Comparison of ENCODE assay signal across 28 cellular contexts in the genomic region with DNA sequence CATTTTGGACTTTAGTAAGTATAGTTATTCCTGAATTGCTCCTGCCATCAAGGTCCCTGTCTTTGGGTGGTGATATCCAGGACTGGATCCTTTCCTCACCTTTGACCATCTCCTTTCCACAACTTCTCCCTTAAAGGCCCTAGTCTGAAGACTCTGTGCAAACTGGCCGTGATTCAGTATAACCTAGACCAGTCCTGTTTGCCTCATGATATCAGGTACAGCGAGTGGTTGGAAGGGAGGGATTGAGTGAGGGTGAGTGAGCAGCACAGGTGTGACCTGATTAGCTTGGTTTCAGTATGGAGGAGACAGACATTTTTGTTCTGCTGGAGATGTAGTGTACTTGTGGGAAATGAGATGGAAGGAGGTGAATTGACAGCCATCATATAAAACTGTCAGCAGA. TPM values are rescaled to one million over a fixed set of nuclear protein-coding genes. Genes with fewer than 3 reads are reported as not detected.
A peak's percentile ranks its signal among the peaks of the same experiment; 100 is the strongest.
DNase-seq lines count a peak whose midpoint lies in the region; ATAC-seq, FAIRE-seq and TF ChIP-seq lines count a peak whose summit lies in the region.
"Had no signal": no experiment of that assay in that cellular context is flagged by ENCODE, and none has a peak within 500 bp of the region (broad histone marks: within the 10 kb centered on the region; RNA-seq: fewer than 3 reads in every experiment).

No MANE protein-coding gene starts in this region.

- H3K9me1 ChIP-seq in K562 (ENCODE audit: control insufficient read depth, insufficient read depth, low read length): no peaks in the 10 kb centered on the region

- peaks cover 21% of the 10 kb centered on the region for H3K36me3 Mint-ChIP-seq in CD4-positive, CD25-positive, alpha-beta regulatory T cell
- peaks cover 46% of the 10 kb centered on the region for H3K36me3 Mint-ChIP-seq in CD8-positive, alpha-beta T cell
- peaks cover 33% of the 10 kb centered on the region for H3K36me3 Mint-ChIP-seq in nephron (ENCODE audit: low read depth)

- H3K9me3 ChIP-seq in CD4-positive, CD25-positive, alpha-beta regulatory T cell (ENCODE audit: control insufficient read depth in 2 of 2, low read length in 2 of 2): no peaks in the 10 kb centered on the region
- no peaks in the 10 kb centered on the region for H3K9me3 ChIP-seq in CD8-positive, alpha-beta T cell (ENCODE audit: low read length)
- H3K9me3 ChIP-seq in K562 (replicated peaks; ENCODE audit: control insufficient read depth, insufficient read depth, low read depth, low read length): no peaks in the 10 kb centered on the region
- no peaks in the 10 kb centered on the region for H3K9me3 ChIP-seq in hepatocyte (ENCODE audit: low read depth)
- H3K9me3 ChIP-seq: left ventricle myocardium inferior, sigmoid colon, SJSA1, transverse colon had no signal

- TF ChIP-seq CTCF in CD8-positive, alpha-beta T cell (IDR thresholded peaks at IDR 0.05): no peak
- TF ChIP-seq CTCF in K562 (IDR thresholded peaks at IDR 0.05 in 2 of 3, conservative IDR thresholded peaks at IDR 0.05 in 1 of 3; ENCODE audit: insufficient read depth in 2 of 3, low read depth in 1 of 3, low read length in 3 of 3) (no peak), nephron (IDR thresholded peaks at IDR 0.05; ENCODE audit: unreplicated experiment in 3 of 3) (no peak), hepatocyte (IDR thresholded peaks at IDR 0.05; ENCODE audit: poor library complexity) (no peak)

- peaks cover 2 to 73% (median 24%) of the 10 kb centered on the region in 4 donors for H3K4me1 Mint-ChIP-seq in CD4-positive, CD25-positive, alpha-beta regulatory T cell
- H3K4me1 Mint-ChIP-seq in CD8-positive, alpha-beta T cell (ENCODE audit: low read depth): peaks cover 54% of the 10 kb centered on the region
- H3K4me1 Mint-ChIP-seq in nephron: peaks cover 52% of the 10 kb centered on the region

- peaks cover 66% of the 10 kb centered on the region for H3K79me2 ChIP-seq in K562 (ENCODE audit: control insufficient read depth, insufficient read depth, low read length)
- H3K79me2 ChIP-seq in hepatocyte: peaks cover 66% of the 10 kb centered on the region

- no peak for TF ChIP-seq RAD21 in K562 (CRISPR knock-in tag; conservative IDR thresholded peaks at IDR 0.05 in 1 of 2, IDR thresholded peaks at IDR 0.05 in 1 of 2)

- H3K27me3 Mint-ChIP-seq in CD4-positive, CD25-positive, alpha-beta regulatory T cell: no peaks in the 10 kb centered on the region
- no peaks in the 10 kb centered on the region for H3K27me3 Mint-ChIP-seq in CD8-positive, alpha-beta T cell (ENCODE audit: low read depth)
- peaks cover 3% of the 10 kb centered on the region for H3K27me3 Mint-ChIP-seq in nephron (ENCODE audit: low read depth)
- H3K27me3 Mint-ChIP-seq: activated B cell treated with CpG ODN at 0.5 μM for 24 hours; activated CD8-positive, alpha-beta memory T cell treated with anti-CD3 and anti-CD28 coated beads, Interleukin-2, amount 10 ng/mL, durations not matched to agents 7 days and 5 days; effector memory CD8-positive, alpha-beta T cell had no signal

- POLR2A ChIA-PET in CD8-positive, alpha-beta T cell (lab: Charles Lee): no interaction called here
- POLR2A ChIA-PET in K562 (lab: Yijun Ruan, JAX): interaction anchor here (1.4 kb wide), 1 partner anchor 29 kb away, joined by 3 read pairs; no protein-coding TSS in a partner anchor

- no peak overlapping the region for H3K27ac Mint-ChIP-seq in CD4-positive, CD25-positive, alpha-beta regulatory T cell
- peak overlapping the region; percentile 71 for H3K27ac Mint-ChIP-seq in CD8-positive, alpha-beta T cell
- H3K27ac Mint-ChIP-seq in nephron: peak overlapping the region; percentile 2 to 57 (median 50)
- H3K27ac Mint-ChIP-seq: activated B cell treated with CpG ODN at 0.5 μM for 24 hours; activated CD8-positive, alpha-beta memory T cell treated with anti-CD3 and anti-CD28 coated beads, Interleukin-2, amount 10 ng/mL, durations not matched to agents 7 days and 5 days; activated T-cell treated with anti-CD3 and anti-CD28 coated beads, Interleukin-2, amount 50 U/mL, for 72 hours had no signal

- H3K4me2 ChIP-seq in K562 (ENCODE audit: insufficient read depth, low read length) (no peak overlapping the region), hepatocyte (no peak overlapping the region)

- no peak overlapping the region for H2AFZ ChIP-seq in K562 (ENCODE audit: low read depth, low read length)
- H2AFZ ChIP-seq in hepatocyte: no peak overlapping the region

- no peaks in the 10 kb centered on the region for H3K27me3 ChIP-seq in CD4-positive, CD25-positive, alpha-beta regulatory T cell (ENCODE audit: control insufficient read depth, insufficient read depth, low read length)
- no peaks in the 10 kb centered on the region for H3K27me3 ChIP-seq in CD8-positive, alpha-beta T cell (ENCODE audit: insufficient read depth, low read length)
- H3K27me3 ChIP-seq in K562 (ENCODE audit: control insufficient read depth in 2 of 2, insufficient read depth in 2 of 2, low read length in 2 of 2): no peaks in the 10 kb centered on the region
- H3K27me3 ChIP-seq in hepatocyte: no peaks in the 10 kb centered on the region
- H3K27me3 ChIP-seq: sigmoid colon, SJSA1, transverse colon had no signal

- H3K36me3 ChIP-seq in CD4-positive, CD25-positive, alpha-beta regulatory T cell (ENCODE audit: control insufficient read depth, insufficient read depth, low read length): peaks cover 29% of the 10 kb centered on the region
- peaks cover 23% of the 10 kb centered on the region for H3K36me3 ChIP-seq in CD8-positive, alpha-beta T cell (ENCODE audit: insufficient read depth, low read length)
- H3K36me3 ChIP-seq in K562 (ENCODE audit: control insufficient read depth, insufficient read depth, low read length) (peaks cover 65% of the 10 kb centered on the region), hepatocyte (replicated peaks; ENCODE audit: insufficient read depth, low read depth) (no peaks in the 10 kb centered on the region)

- H4K20me1 ChIP-seq in K562 (replicated peaks; ENCODE audit: control insufficient read depth, insufficient read depth, low read length) (0 out of 2 replicates have a peak, but pooled peaks cover 4% of the 10 kb centered on the region), hepatocyte (ENCODE audit: insufficient read depth, poor library complexity, severe bottlenecking) (peaks cover 7% of the 10 kb centered on the region)

- H3K9me3 Mint-ChIP-seq in CD4-positive, CD25-positive, alpha-beta regulatory T cell: no peaks in the 10 kb centered on the region
- no peaks in the 10 kb centered on the region for H3K9me3 Mint-ChIP-seq in CD8-positive, alpha-beta T cell
- no peaks in the 10 kb centered on the region for H3K9me3 Mint-ChIP-seq in nephron
- H3K9me3 Mint-ChIP-seq: activated B cell treated with CpG ODN at 0.5 μM for 24 hours; activated T-cell treated with anti-CD3 and anti-CD28 coated beads, Interleukin-2, amount 50 U/mL, for 72 hours; effector memory CD8-positive, alpha-beta T cell had no signal

- H3K9me2 ChIP-seq in hepatocyte (replicated peaks; ENCODE audit: insufficient read depth): no peaks in the 10 kb centered on the region

- peaks cover 45% of the 10 kb centered on the region for H3K4me1 ChIP-seq in CD4-positive, CD25-positive, alpha-beta regulatory T cell (ENCODE audit: control insufficient read depth, insufficient read depth, low read length, poor library complexity, severe bottlenecking)
- peaks cover 33% of the 10 kb centered on the region for H3K4me1 ChIP-seq in CD8-positive, alpha-beta T cell (ENCODE audit: insufficient read depth, low read length)
- H3K4me1 ChIP-seq in K562 (replicated peaks in 1 of 2; ENCODE audit: control insufficient read depth in 2 of 2, insufficient read depth in 2 of 2, low read length in 2 of 2) (peaks cover 43 to 45% of the 10 kb centered on the region in 2 experiments), hepatocyte (ENCODE audit: insufficient read depth) (peaks cover 21% of the 10 kb centered on the region)

- no peak for TF ChIP-seq POLR2A in K562 (conservative IDR thresholded peaks at IDR 0.05)

- H3K9ac ChIP-seq in K562 (ENCODE audit: insufficient read depth in 1 of 2, low read depth in 2 of 2, low read length in 2 of 2): peak overlapping the region; percentile 8 to 62; a peak in 2 of 4 replicates

- CTCF ChIA-PET in CD8-positive, alpha-beta T cell (lab: Charles Lee): interaction anchor here (1.6 kb wide), 1 partner anchor 14 kb away, joined by 3 read pairs; no protein-coding TSS in a partner anchor
- CTCF ChIA-PET in K562 (lab: Yijun Ruan, JAX; ENCODE audit: low intra/inter-chr PET ratio): no interaction called here

- H3K4me3 ChIP-seq in CD4-positive, CD25-positive, alpha-beta regulatory T cell (ENCODE audit: low read depth, low read length): no peak overlapping the region
- no peak overlapping the region for H3K4me3 ChIP-seq in CD8-positive, alpha-beta T cell (ENCODE audit: low read depth, low read length)
- H3K4me3 ChIP-seq in K562 (no peak overlapping the region), hepatocyte (no peak overlapping the region)
- H3K4me3 ChIP-seq: left ventricle myocardium inferior, sigmoid colon, SJSA1, transverse colon had no signal

- H3K27ac ChIP-seq in CD4-positive, CD25-positive, alpha-beta regulatory T cell (ENCODE audit: insufficient read depth, low read length, poor library complexity, severe bottlenecking): no peak overlapping the region
- H3K27ac ChIP-seq in CD8-positive, alpha-beta T cell (ENCODE audit: low read depth, low read length): no peak overlapping the region
- H3K27ac ChIP-seq in K562 (ENCODE audit: extremely low read depth, low read depth, low read length): peak overlapping the region; percentile 35; the same call in 1 of the 3 replicates
- no peak overlapping the region for H3K27ac ChIP-seq in hepatocyte
- H3K27ac ChIP-seq: SJSA1, transverse colon had no signal

- peak; percentile 66 for FAIRE-seq in K562 (lab: Jason Lieb, UNC)
- FAIRE-seq in HTR-8/SVneo (lab: Jason Lieb, UNC): no peak
- FAIRE-seq: islet of Langerhans had no signal

- in situ Hi-C loops in K562 (cut with MboI): no loop called here

- no peak for ATAC-seq in CD4-positive, CD25-positive, alpha-beta regulatory T cell (ENCODE audit: low read depth in 2 of 2)
- no peak for ATAC-seq in CD8-positive, alpha-beta T cell
- no peak for ATAC-seq in K562
- ATAC-seq: activated CD8-positive, alpha-beta memory T cell treated with anti-CD3 and anti-CD28 coated beads, Interleukin-2, amount 10 ng/mL, durations not matched to agents 7 days and 5 days; activated T-cell treated with anti-CD3 and anti-CD28 coated beads, Interleukin-2, amount 50 U/mL, for 72 hours; effector memory CD8-positive, alpha-beta T cell had no signal

- DNase-seq in CD4-positive, CD25-positive, alpha-beta regulatory T cell: no peak
- no peak for DNase-seq in CD8-positive, alpha-beta T cell
- peak in 1 of 4 experiments; percentile 30 for DNase-seq in K562 (ENCODE audit: extremely low read depth in 1 of 4, low spot score in 3 of 4)
- no peak for DNase-seq in hepatocyte (ENCODE audit: low spot score)
- DNase-seq in NK-92 treated with Interleukin-12 subunit alpha and Interleukin-12 subunit beta, amount 100 ng/mL, for 24 hours (lab: John Stamatoyannopoulos, UW): no peak
- no peak for DNase-seq in HTR-8/SVneo (ENCODE audit: insufficient read length, low spot score)
- DNase-seq: activated B cell treated with CpG ODN at 0.5 μM for 24 hours; activated CD4-positive, alpha-beta T cell treated with anti-CD3 and anti-CD28 coated beads, Interleukin-2, amount 50 U/mL, for 4 hours; activated CD8-positive, alpha-beta memory T cell treated with anti-CD3 and anti-CD28 coated beads, Interleukin-2, amount 10 ng/mL, durations not matched to agents 7 days and 5 days; activated naive CD4-positive, alpha-beta T cell treated with Interleukin-2 at 50 U/mL for 16 hours; activated T-cell treated with anti-CD3 and anti-CD28 coated beads, Interleukin-2, amount 50 U/mL, for 72 hours; aorta; C1 segment of cervical spinal cord; Calu3; cortex of kidney; DMS79; effector memory CD8-positive, alpha-beta T cell; GDM1; HCEC 1CT; left ventricle myocardium inferior; NCI-H446; NCI-H748 treated with DMSO at 0.1 percent for 48 hours; sigmoid colon; stimulated activated CD4-positive, alpha-beta T cell treated with anti-CD3 and anti-CD28 coated beads, Interleukin-4, amount 100 ng/mL, for 24 hours; transverse colon had no signal

- intact Hi-C loops in CD8-positive, alpha-beta T cell (cut with DNase I, micrococcal nuclease): no loop called here
- intact Hi-C loops in K562 (cut with micrococcal nuclease): no loop called here

- peak overlapping the region in 3 of 4 donors; percentile 78 to 98 (median 86) for H3K4me3 Mint-ChIP-seq in CD4-positive, CD25-positive, alpha-beta regulatory T cell
- no peak overlapping the region for H3K4me3 Mint-ChIP-seq in CD8-positive, alpha-beta T cell
- H3K4me3 Mint-ChIP-seq in nephron: peak overlapping the region; percentile 55 to 89 (median 71)
- H3K4me3 Mint-ChIP-seq: activated CD8-positive, alpha-beta memory T cell treated with anti-CD3 and anti-CD28 coated beads, Interleukin-2, amount 10 ng/mL, durations not matched to agents 7 days and 5 days had no signal

- 37% methylated on average over 2 of the region's 2 CpGs for WGBS in K562 (ENCODE audit: insufficient coverage, low coverage, missing lambda C conversion rate)
- 98% methylated on average over 2 of the region's 2 CpGs for WGBS in hepatocyte (ENCODE audit: low lambda C conversion rate, missing lambda C conversion rate)

- no peak for TF ChIP-seq EP300 in K562 (IDR thresholded peaks at IDR 0.05; ENCODE audit: low read length)

- BruUV-seq in K562 (replicated peaks; lab: Mats Ljungman, UMichigan): no TSS peak

RNA-seq across cellular contexts. Expression of a gene that starts 2.3 kb away (rescaled TPM):
- 33.3 TPM for total RNA-seq in CD4-positive, CD25-positive, alpha-beta regulatory T cell
- 10 to 100 TPM; 61.9 to 82.2 (median 71.6) TPM for polyA plus RNA-seq in CD4-positive, CD25-positive, alpha-beta regulatory T cell
- total RNA-seq in CD8-positive, alpha-beta T cell: 10 to 100 TPM; 20.1 to 20.2 TPM
- 51.0 and 53.5 TPM in 2 replicates for total RNA-seq in K562 (2011; cell fraction: chromatin; rRNA removed; ENCODE audit: low replicate concordance)
- 31.8 and 33.4 TPM in 2 replicates for total RNA-seq in K562 (2011; cell fraction: nucleolus; rRNA removed)
- 45.2 and 57.8 TPM in 2 replicates for total RNA-seq in K562 (2011; cell fraction: nucleoplasm; rRNA removed)
- total RNA-seq in K562 (2014; rRNA removed) (133 and 150 TPM in 2 replicates), K562 (2014; rRNA removed; fragmentation: Illumina TruSeq; extraction: Trizol) (138 and 143 TPM in 2 replicates), K562 (2015; rRNA removed; fragmentation: Illumina TruSeq; extraction: Trizol) (143 and 144 TPM in 2 replicates), K562 (2021) (101 TPM in 2 replicates), hepatocyte (75.8 and 83.2 TPM in 2 replicates)
- polyA plus RNA-seq in K562 (2011; rRNA removed) (68.4 and 83.5 TPM in 2 replicates), K562 (2014; fragmentation: Illumina TruSeq; extraction: Trizol) (93.6 and 114 TPM in 2 replicates), K562 (2014; fragmentation: Nextera tagmentation; extraction: Ambion mirVana) (10 to 100 TPM; 27.6 to 31.7 TPM), K562 (2014; rRNA removed) (129 and 132 TPM in 2 replicates), hepatocyte (72.5 and 73.2 TPM in 2 replicates)
- 47.5 and 48.7 TPM in 2 replicates for polyA plus RNA-seq in K562 (2011; cell fraction: cytosol; rRNA removed)
- 27.9 and 28.0 TPM in 2 replicates for polyA plus RNA-seq in K562 (2011; cell fraction: nucleus; rRNA removed)
- 72.2 and 89.9 TPM in 2 replicates for polyA plus RNA-seq in K562 (2012)
- polyA minus RNA-seq in K562 (2011; rRNA and poly(A)+ RNA removed): 84.8 and 92.8 TPM in 2 replicates
- 31.9 and 35.8 TPM in 2 replicates for polyA minus RNA-seq in K562 (2011; cell fraction: cytosol; rRNA and poly(A)+ RNA removed)
- polyA minus RNA-seq in K562 (2011; cell fraction: nucleus; rRNA and poly(A)+ RNA removed): 14.8 and 22.3 TPM in 2 replicates

RNA-seq across cellular contexts. Expression of a gene that starts 5.1 kb away (rescaled TPM):
- 38.6 TPM for total RNA-seq in CD4-positive, CD25-positive, alpha-beta regulatory T cell
- polyA plus RNA-seq in CD4-positive, CD25-positive, alpha-beta regulatory T cell: 100 to 1,000 TPM; 119 to 130 (median 126) TPM
- total RNA-seq in CD8-positive, alpha-beta T cell: 10 to 100 TPM; 20.9 to 21.7 TPM
- 17.4 and 46.6 TPM in 2 replicates for total RNA-seq in K562 (2011; cell fraction: chromatin; rRNA removed; ENCODE audit: low replicate concordance)
- total RNA-seq in K562 (2011; cell fraction: nucleolus; rRNA removed): 40.4 and 42.0 TPM in 2 replicates
- 37.5 and 44.4 TPM in 2 replicates for total RNA-seq in K562 (2011; cell fraction: nucleoplasm; rRNA removed)
- total RNA-seq in K562 (2014; rRNA removed) (126 and 175 TPM in 2 replicates), K562 (2014; rRNA removed; fragmentation: Illumina TruSeq; extraction: Trizol) (90.4 and 107 TPM in 2 replicates), K562 (2015; rRNA removed; fragmentation: Illumina TruSeq; extraction: Trizol) (100 and 104 TPM in 2 replicates), K562 (2021) (167 and 171 TPM in 2 replicates), hepatocyte (75.5 and 90.5 TPM in 2 replicates)
- polyA plus RNA-seq in K562 (2011; rRNA removed) (118 and 135 TPM in 2 replicates), K562 (2014; fragmentation: Illumina TruSeq; extraction: Trizol) (159 and 168 TPM in 2 replicates), K562 (2014; fragmentation: Nextera tagmentation; extraction: Ambion mirVana) (10 to 100 TPM in 1 of 2 experiments, 1 to 10 TPM in 1; 4.5 to 14.7 TPM), K562 (2014; rRNA removed) (104 and 136 TPM in 2 replicates), hepatocyte (92.0 and 99.5 TPM in 2 replicates)
- polyA plus RNA-seq in K562 (2011; cell fraction: cytosol; rRNA removed): 185 and 218 TPM in 2 replicates
- 122 and 129 TPM in 2 replicates for polyA plus RNA-seq in K562 (2011; cell fraction: nucleus; rRNA removed)
- 136 and 151 TPM in 2 replicates for polyA plus RNA-seq in K562 (2012)
- 82.2 and 107 TPM in 2 replicates for polyA minus RNA-seq in K562 (2011; rRNA and poly(A)+ RNA removed)
- polyA minus RNA-seq in K562 (2011; cell fraction: cytosol; rRNA and poly(A)+ RNA removed): 59.7 and 67.4 TPM in 2 replicates
- 17.8 and 26.3 TPM in 2 replicates for polyA minus RNA-seq in K562 (2011; cell fraction: nucleus; rRNA and poly(A)+ RNA removed)

RNA-seq across cellular contexts. Expression of a gene that starts 5.4 kb away (rescaled TPM):
- 27.6 TPM for total RNA-seq in CD4-positive, CD25-positive, alpha-beta regulatory T cell
- 100 to 1,000 TPM in 1 of 4 donors, 10 to 100 TPM in 3; 71.5 to 121 (median 79.3) TPM for polyA plus RNA-seq in CD4-positive, CD25-positive, alpha-beta regulatory T cell
- 10 to 100 TPM; 14.5 to 15.3 TPM for total RNA-seq in CD8-positive, alpha-beta T cell
- 15.3 and 36.8 TPM in 2 replicates for total RNA-seq in K562 (2011; cell fraction: chromatin; rRNA removed; ENCODE audit: low replicate concordance)
- 27.6 and 32.5 TPM in 2 replicates for total RNA-seq in K562 (2011; cell fraction: nucleolus; rRNA removed)
- 30.6 and 41.0 TPM in 2 replicates for total RNA-seq in K562 (2011; cell fraction: nucleoplasm; rRNA removed)
- total RNA-seq in K562 (2014; rRNA removed) (120 and 154 TPM in 2 replicates), K562 (2014; rRNA removed; fragmentation: Illumina TruSeq; extraction: Trizol) (126 and 153 TPM in 2 replicates), K562 (2015; rRNA removed; fragmentation: Illumina TruSeq; extraction: Trizol) (201 and 209 TPM in 2 replicates), K562 (2021) (86.8 and 91.5 TPM in 2 replicates), hepatocyte (72.9 and 73.3 TPM in 2 replicates)
- polyA plus RNA-seq in K562 (2011; rRNA removed) (119 and 138 TPM in 2 replicates), K562 (2014; fragmentation: Illumina TruSeq; extraction: Trizol) (156 and 199 TPM in 2 replicates), K562 (2014; fragmentation: Nextera tagmentation; extraction: Ambion mirVana) (100 to 1,000 TPM; 152 to 210 TPM), K562 (2014; rRNA removed) (141 and 143 TPM in 2 replicates), hepatocyte (117 and 127 TPM in 2 replicates)
- polyA plus RNA-seq in K562 (2011; cell fraction: cytosol; rRNA removed): 111 and 124 TPM in 2 replicates
- polyA plus RNA-seq in K562 (2011; cell fraction: nucleus; rRNA removed): 44.3 and 46.6 TPM in 2 replicates
- polyA plus RNA-seq in K562 (2012): 119 and 152 TPM in 2 replicates
- polyA minus RNA-seq in K562 (2011; rRNA and poly(A)+ RNA removed): 75.7 and 85.3 TPM in 2 replicates
- polyA minus RNA-seq in K562 (2011; cell fraction: cytosol; rRNA and poly(A)+ RNA removed): 24.2 and 36.6 TPM in 2 replicates
- polyA minus RNA-seq in K562 (2011; cell fraction: nucleus; rRNA and poly(A)+ RNA removed): 12.1 and 21.3 TPM in 2 replicates

RNA-seq across cellular contexts. Expression of a gene that starts 34.5 kb away (rescaled TPM):
- 7.7 TPM for total RNA-seq in CD4-positive, CD25-positive, alpha-beta regulatory T cell
- 1 to 10 TPM; 2.1 to 3.5 (median 2.4) TPM for polyA plus RNA-seq in CD4-positive, CD25-positive, alpha-beta regulatory T cell
- 1 to 10 TPM; 5.2 to 5.4 TPM for total RNA-seq in CD8-positive, alpha-beta T cell
- total RNA-seq in K562 (2011; cell fraction: chromatin; rRNA removed; ENCODE audit: low replicate concordance): 70.4 and 175 TPM in 2 replicates
- 86.6 and 96.7 TPM in 2 replicates for total RNA-seq in K562 (2011; cell fraction: nucleolus; rRNA removed)
- 50.5 and 66.0 TPM in 2 replicates for total RNA-seq in K562 (2011; cell fraction: nucleoplasm; rRNA removed)
- 8.6 and 10.9 TPM in 2 replicates for total RNA-seq in K562 (2014; rRNA removed)
- 3.7 and 4.8 TPM in 2 replicates for total RNA-seq in K562 (2014; rRNA removed; fragmentation: Illumina TruSeq; extraction: Trizol)
- total RNA-seq in K562 (2015; rRNA removed; fragmentation: Illumina TruSeq; extraction: Trizol): 8.0 and 8.3 TPM in 2 replicates
- total RNA-seq in K562 (2021): 13.5 and 14.7 TPM in 2 replicates
- polyA plus RNA-seq in K562 (2011; rRNA removed): 20.1 and 40.1 TPM in 2 replicates
- polyA plus RNA-seq in K562 (2011; cell fraction: cytosol; rRNA removed): 28.7 and 31.1 TPM in 2 replicates
- 166 and 186 TPM in 2 replicates for polyA plus RNA-seq in K562 (2011; cell fraction: nucleus; rRNA removed)
- 16.0 and 41.6 TPM in 2 replicates for polyA plus RNA-seq in K562 (2012)
- polyA plus RNA-seq in K562 (2014; fragmentation: Illumina TruSeq; extraction: Trizol): 10.2 and 10.4 TPM in 2 replicates
- under 1 TPM; 0.44 to 0.74 TPM for polyA plus RNA-seq in K562 (2014; fragmentation: Nextera tagmentation; extraction: Ambion mirVana)
- 11.9 and 14.3 TPM in 2 replicates for polyA plus RNA-seq in K562 (2014; rRNA removed)
- polyA minus RNA-seq in K562 (2011; rRNA and poly(A)+ RNA removed): 23.5 and 28.2 TPM in 2 replicates
- 16.0 and 23.6 TPM in 2 replicates for polyA minus RNA-seq in K562 (2011; cell fraction: cytosol; rRNA and poly(A)+ RNA removed)
- 33.4 and 49.4 TPM in 2 replicates for polyA minus RNA-seq in K562 (2011; cell fraction: nucleus; rRNA and poly(A)+ RNA removed)
- 46.1 and 58.2 TPM in 2 replicates for total RNA-seq in hepatocyte
- polyA plus RNA-seq in hepatocyte: 39.2 and 46.4 TPM in 2 replicates

RNA-seq across cellular contexts. Expression of a gene that starts 34.8 kb away (rescaled TPM):
- total RNA-seq in CD4-positive, CD25-positive, alpha-beta regulatory T cell: 35.4 TPM
- polyA plus RNA-seq in CD4-positive, CD25-positive, alpha-beta regulatory T cell: 10 to 100 TPM; 23.0 to 27.3 (median 25.4) TPM
- total RNA-seq in CD8-positive, alpha-beta T cell: 10 to 100 TPM; 14.1 to 19.5 TPM
- total RNA-seq in K562 (2011; cell fraction: chromatin; rRNA removed; ENCODE audit: low replicate concordance): 38.6 and 59.6 TPM in 2 replicates
- 30.7 and 31.6 TPM in 2 replicates for total RNA-seq in K562 (2011; cell fraction: nucleolus; rRNA removed)
- 27.2 and 28.7 TPM in 2 replicates for total RNA-seq in K562 (2011; cell fraction: nucleoplasm; rRNA removed)
- total RNA-seq in K562 (2014; rRNA removed) (45.2 and 50.5 TPM in 2 replicates), K562 (2014; rRNA removed; fragmentation: Illumina TruSeq; extraction: Trizol) (35.3 and 36.3 TPM in 2 replicates), K562 (2015; rRNA removed; fragmentation: Illumina TruSeq; extraction: Trizol) (37.4 and 37.7 TPM in 2 replicates), K562 (2021) (45.3 and 45.5 TPM in 2 replicates), hepatocyte (35.2 and 40.2 TPM in 2 replicates)
- polyA plus RNA-seq in K562 (2011; rRNA removed) (55.5 and 63.3 TPM in 2 replicates), K562 (2014; fragmentation: Illumina TruSeq; extraction: Trizol) (68.8 and 96.1 TPM in 2 replicates), K562 (2014; fragmentation: Nextera tagmentation; extraction: Ambion mirVana) (1 to 10 TPM; 1.3 to 1.9 TPM), K562 (2014; rRNA removed) (36.6 and 38.4 TPM in 2 replicates), hepatocyte (28.3 and 30.8 TPM in 2 replicates)
- 54.5 and 68.2 TPM in 2 replicates for polyA plus RNA-seq in K562 (2011; cell fraction: cytosol; rRNA removed)
- 67.6 and 72.7 TPM in 2 replicates for polyA plus RNA-seq in K562 (2011; cell fraction: nucleus; rRNA removed)
- polyA plus RNA-seq in K562 (2012): 38.2 and 39.5 TPM in 2 replicates
- polyA minus RNA-seq in K562 (2011; rRNA and poly(A)+ RNA removed): 68.3 and 79.2 TPM in 2 replicates
- polyA minus RNA-seq in K562 (2011; cell fraction: cytosol; rRNA and poly(A)+ RNA removed): 33.3 and 34.8 TPM in 2 replicates
- 7.9 and 13.9 TPM in 2 replicates for polyA minus RNA-seq in K562 (2011; cell fraction: nucleus; rRNA and poly(A)+ RNA removed)

Comparison
In these comparisons a context has a peak if more than half of its experiments do, and no peak if none do; other contexts are left out.
1. H3K27ac Mint-ChIP-seq: peak in CD8-positive, alpha-beta T cell (single experiment) and nephron (3 of 3); none in CD4-positive, CD25-positive, alpha-beta regulatory T cell (0 of 3).